In genomic region chr4:133154725-133155124, GRCh38 we compare ENCODE assay signal across 8 cellular contexts. TPM values are rescaled to one million over a fixed set of nuclear protein-coding genes. Genes with fewer than 3 reads are reported as not detected.
DNase-seq lines count a peak whose midpoint lies in the region; FAIRE-seq and TF ChIP-seq lines count a peak whose summit lies in the region.

No MANE protein-coding gene starts in this region.

- H3K27ac ChIP-seq in prostate gland (no peak overlapping the region), small intestine (ENCODE audit: low read depth in 1 of 2, low read length in 1 of 2) (no peak overlapping the region)

- FAIRE-seq in small intestine (lab: Jason Lieb, UNC): no peak

- peak; percentile 20 for DNase-seq in GM13976 (ENCODE audit: low spot score)
- peak; percentile 32 for DNase-seq in NB4 (ENCODE audit: low read depth)
- DNase-seq in choroid plexus epithelial cell (ENCODE audit: low read depth): peak; percentile 79
- no peak for DNase-seq in prostate gland (ENCODE audit: low spot score)
- no peak for DNase-seq in stimulated activated CD4-positive, alpha-beta T cell treated with anti-CD3 and anti-CD28 coated beads, Interleukin-4, amount 100 ng/mL, for 4 hours
- DNase-seq in stimulated activated CD4-positive, alpha-beta T cell treated with anti-CD3 and anti-CD28 coated beads, Interleukin-1b, Interleukin-23, amount 100 ng/mL, for 48 hours: no peak
- DNase-seq in NCI-H1436 (lab: John Stamatoyannopoulos, UW): no peak
- no peak for DNase-seq in small intestine

- H3K9me3 ChIP-seq in prostate gland (no peaks in the 10 kb centered on the region), small intestine (ENCODE audit: control insufficient read depth, low read depth) (no peaks in the 10 kb centered on the region)

- in situ Hi-C loops in GM13976 (cut with MboI; ENCODE audit: low sequenced_read_pairs, unreplicated experiment): no loop called here

- H3K27me3 ChIP-seq in prostate gland (replicated peaks; ENCODE audit: insufficient read depth) (peaks cover 8% of the 10 kb centered on the region), small intestine (ENCODE audit: control insufficient read depth in 2 of 2, insufficient read depth in 2 of 2, low read length in 2 of 2) (peaks cover 11 to 25% of the 10 kb centered on the region in 2 donors)

- no peak for TF ChIP-seq POLR2A in NB4 (IDR thresholded peaks at IDR 0.05; ENCODE audit: extremely low read depth, insufficient read length)
- TF ChIP-seq POLR2A in prostate gland (IDR thresholded peaks at IDR 0.05): no peak

- H3K4me1 ChIP-seq in prostate gland (replicated peaks): no peaks in the 10 kb centered on the region
- no peaks in the 10 kb centered on the region for H3K4me1 ChIP-seq in small intestine (ENCODE audit: control insufficient read depth in 2 of 2, insufficient read depth in 1 of 2, low read depth in 1 of 2, low read length in 1 of 2)

- 17% methylated on average over 4 of the region's 4 CpGs for WGBS in prostate gland
- 25 to 32% (median 28%) methylated on average over 4 of the region's 4 CpGs for WGBS in small intestine, 3 donors

- no peaks in the 10 kb centered on the region for H3K36me3 ChIP-seq in prostate gland
- no peaks in the 10 kb centered on the region for H3K36me3 ChIP-seq in small intestine (ENCODE audit: control insufficient read depth in 2 of 2, insufficient read depth in 2 of 2, low read length in 2 of 2)

- no peak overlapping the region for H3K4me3 ChIP-seq in NB4 (ENCODE audit: low read depth, low read length)
- H3K4me3 ChIP-seq in choroid plexus epithelial cell (ENCODE audit: low read depth, low read length): no peak overlapping the region
- no peak overlapping the region for H3K4me3 ChIP-seq in prostate gland
- no peak overlapping the region for H3K4me3 ChIP-seq in small intestine (ENCODE audit: low read depth in 1 of 2, low read length in 2 of 2)

- intact Hi-C loops in prostate gland (cut with DNase I): loop anchor here (10.0 kb wide), 1 partner anchor 1040 kb away; no protein-coding TSS in a partner anchor

- TF ChIP-seq CTCF in GM13976 (IDR thresholded peaks at IDR 0.05; ENCODE audit: borderline replicate concordance, control extremely low read depth, extremely low read depth, insufficient read depth, missing control alignments) (peak; percentile 36), NB4 (IDR thresholded peaks at IDR 0.05; ENCODE audit: low read depth, low read length) (peak; percentile 52), choroid plexus epithelial cell (conservative IDR thresholded peaks at IDR 0.05; ENCODE audit: low read depth, low read length) (peak; percentile 85), prostate gland (IDR thresholded peaks at IDR 0.05) (peak in 3 of 4 experiments; percentile 11 to 26 (median 22))

RNA-seq across cellular contexts. Expression of gene PCDH10, which starts 5.6 kb away (rescaled TPM):
- total RNA-seq in prostate gland: 1 to 10 TPM; 3.9 to 7.2 TPM
- under 1 TPM in 1 of 3 donors, not detected in 2; 0.73 TPM for polyA plus RNA-seq in small intestine

Comparison
In these comparisons a context has a peak if more than half of its experiments do, and no peak if none do; other contexts are left out.
1. DNase-seq: peak in GM13976 (single experiment), NB4 (single experiment) and choroid plexus epithelial cell (single experiment); none in prostate gland (single experiment), stimulated activated CD4-positive, alpha-beta T cell treated with anti-CD3 and anti-CD28 coated beads, Interleukin-4, amount 100 ng/mL, for 4 hours (0 of 2), stimulated activated CD4-positive, alpha-beta T cell treated with anti-CD3 and anti-CD28 coated beads, Interleukin-1b, Interleukin-23, amount 100 ng/mL, for 48 hours (single experiment), NCI-H1436 (single experiment) and small intestine (single experiment).
2. CTCF ChIP-seq: peak in every context shown above with its lines; median percentile 85 in choroid plexus epithelial cell; 52 in NB4; 36 in GM13976; 22 in prostate gland.